ENCODE assay signal across 26 cellular contexts in the genomic region with DNA sequence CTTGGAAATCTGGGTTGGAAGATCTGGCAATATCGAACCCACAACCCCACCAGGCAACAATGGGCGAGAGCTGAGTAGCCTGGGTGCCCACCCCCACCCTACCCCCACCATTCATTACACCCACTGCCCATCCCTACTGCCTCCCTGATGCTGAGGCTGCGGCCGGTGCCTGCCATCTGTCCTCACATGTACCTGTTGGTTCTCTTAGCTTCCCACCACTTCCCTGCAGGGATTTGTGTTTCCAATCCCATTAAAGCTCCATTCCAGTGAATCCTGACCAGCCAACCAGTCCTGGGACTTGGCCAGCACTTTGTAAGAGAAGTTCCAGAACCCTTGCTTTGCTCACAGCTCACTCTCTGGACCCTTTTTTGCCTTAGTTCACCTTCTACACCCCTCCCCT.
"Had no signal": no experiment of that assay in that cellular context is flagged by ENCODE, and none has a peak within 500 bp of the region (broad histone marks: within the 10 kb centered on the region; RNA-seq: fewer than 3 reads in every experiment).

No MANE protein-coding gene starts in this region.

- H3K36me3 ChIP-seq: gastrocnemius medialis, ovary, sigmoid colon, tibial artery had no signal

- H3K4me3 ChIP-seq: gastrocnemius medialis, lung, ovary, psoas muscle, sigmoid colon, testis, tibial artery had no signal

- DNase-seq: cortex of kidney; effector memory CD8-positive, alpha-beta T cell; foreskin fibroblast; gastrocnemius medialis; head of caudate nucleus; kidney; midbrain; naive thymus-derived CD4-positive, alpha-beta T cell; nephron progenitor cell; occipital lobe; ovary; posterior cingulate gyrus; psoas muscle; right cardiac atrium; sigmoid colon; stimulated activated CD4-positive, alpha-beta T cell treated with anti-CD3 and anti-CD28 coated beads, Interleukin-2, amount 100 ng/mL, for 24 hours; stimulated activated CD4-positive, alpha-beta T cell treated with anti-CD3 and anti-CD28 coated beads, Interleukin-4, amount 100 ng/mL, for 24 hours; stimulated activated naive CD8-positive, alpha-beta T cell treated with anti-CD3 and anti-CD28 coated beads, Interleukin-15, Interleukin-2, amounts not matched to agents 100 U/mL and 50 U/mL, for 24 hours; substantia nigra; testis; tibial artery had no signal

- H3K27me3 ChIP-seq: gastrocnemius medialis, ovary, sigmoid colon, testis had no signal

- ATAC-seq: effector memory CD8-positive, alpha-beta T cell; esophagus mucosa; gastrocnemius medialis; left lobe of liver; naive thymus-derived CD4-positive, alpha-beta T cell; psoas muscle; right cardiac atrium; stimulated activated memory B cell treated with anti-CD40 and anti-IgM and Interleukin-4, amounts not matched to agents 10 μg/mL and 1 μg/mL and 100 μg/mL, for 72 hours; stimulated activated naive CD8-positive, alpha-beta T cell treated with anti-CD3 and anti-CD28 coated beads, Interleukin-15, Interleukin-2, amounts not matched to agents 100 U/mL and 50 U/mL, for 24 hours had no signal

- H3K27ac ChIP-seq: epithelial cell of prostate, gastrocnemius medialis, ovary, psoas muscle, sigmoid colon, testis, tibial artery had no signal

- H3K9me3 ChIP-seq: gastrocnemius medialis, testis had no signal
